Comparison of ENCODE assay signal across 20 cellular contexts in genomic region chr3:7397097-7397496, GRCh38.
DNase-seq lines count a peak whose midpoint lies in the region; ATAC-seq, FAIRE-seq and TF ChIP-seq lines count a peak whose summit lies in the region.
"Had no signal": no experiment of that assay in that cellular context is flagged by ENCODE, and none has a peak within 500 bp of the region (broad histone marks: within the 10 kb centered on the region; RNA-seq: fewer than 3 reads in every experiment).

No MANE protein-coding gene starts in this region.

- TF ChIP-seq CTCF in astrocyte (IDR thresholded peaks at IDR 0.05; ENCODE audit: insufficient read depth, low read depth, low read length) (no peak), bronchial epithelial cell (IDR thresholded peaks at IDR 0.05; ENCODE audit: insufficient read depth, low read length, severe bottlenecking) (no peak), fibroblast of pulmonary artery (IDR thresholded peaks at IDR 0.05; ENCODE audit: low read length, missing control alignments) (no peak)

- H3K9me3 ChIP-seq in astrocyte (ENCODE audit: insufficient read depth, low read depth, low read length) (no peaks in the 10 kb centered on the region), mesenchymal stem cell (ENCODE audit: control insufficient read depth, low read length) (no peaks in the 10 kb centered on the region)
- H3K9me3 ChIP-seq: BE2C had no signal

- no peaks in the 10 kb centered on the region for H3K36me3 Mint-ChIP-seq in astrocyte (ENCODE audit: low read depth, unreplicated experiment)
- H3K36me3 Mint-ChIP-seq: CD4-positive, CD25-positive, alpha-beta regulatory T cell; CD8-positive, alpha-beta memory T cell had no signal

- no peaks in the 10 kb centered on the region for H4K20me1 ChIP-seq in astrocyte (ENCODE audit: insufficient read depth, low read length)

- H3K4me3 Mint-ChIP-seq in astrocyte (ENCODE audit: unreplicated experiment), result no peak overlapping the region
- H3K4me3 Mint-ChIP-seq: CD4-positive, CD25-positive, alpha-beta regulatory T cell; CD8-positive, alpha-beta memory T cell; H9 had no signal

- H2BK5ac ChIP-seq in mesenchymal stem cell (ENCODE audit: low read depth, low read length, poor library complexity, severe bottlenecking), result no peak overlapping the region

- no peak overlapping the region for H3K9ac ChIP-seq in astrocyte (ENCODE audit: low read length)
- no peak overlapping the region for H3K9ac ChIP-seq in mesenchymal stem cell (ENCODE audit: low read length)

- H3K9me3 Mint-ChIP-seq in astrocyte (ENCODE audit: unreplicated experiment), result no peaks in the 10 kb centered on the region
- H3K9me3 Mint-ChIP-seq: H9 had no signal

- no peaks in the 10 kb centered on the region for H3K79me2 ChIP-seq in astrocyte (ENCODE audit: insufficient read depth, low read length)

- no peaks in the 10 kb centered on the region for H3K4me1 Mint-ChIP-seq in astrocyte (ENCODE audit: low read depth, unreplicated experiment)
- H3K4me1 Mint-ChIP-seq: CD4-positive, CD25-positive, alpha-beta regulatory T cell; CD8-positive, alpha-beta memory T cell had no signal

- no peaks in the 10 kb centered on the region for H3K27me3 Mint-ChIP-seq in astrocyte (ENCODE audit: low read depth, unreplicated experiment)
- H3K27me3 Mint-ChIP-seq: CD4-positive, CD25-positive, alpha-beta regulatory T cell; CD8-positive, alpha-beta memory T cell had no signal

- no peaks in the 10 kb centered on the region for H3K79me1 ChIP-seq in mesenchymal stem cell (replicated peaks; ENCODE audit: low read length, poor library complexity, severe bottlenecking)

- no peak overlapping the region for H3K23ac ChIP-seq in mesenchymal stem cell (ENCODE audit: low read length in 2 of 2)

- H3K4me3 ChIP-seq in astrocyte (ENCODE audit: insufficient read depth, low read depth, low read length) (no peak overlapping the region), bronchial epithelial cell (ENCODE audit: low read depth, low read length) (no peak overlapping the region), fibroblast of pulmonary artery (replicated peaks; ENCODE audit: low read depth, low read length) (no peak overlapping the region), mesenchymal stem cell (ENCODE audit: insufficient read depth in 1 of 2, low read depth in 1 of 2, low read length in 2 of 2) (no peak overlapping the region)

- H2BK120ac ChIP-seq in mesenchymal stem cell (ENCODE audit: low read depth, low read length), result no peak overlapping the region

- H3K27ac ChIP-seq in astrocyte (ENCODE audit: low read depth, low read length) (no peak overlapping the region), mesenchymal stem cell (ENCODE audit: low read length, poor library complexity, severe bottlenecking) (no peak overlapping the region)

- DNase-seq in astrocyte (ENCODE audit: low read depth), result peak; percentile 58
- DNase-seq in bronchial epithelial cell (ENCODE audit: low read depth), result peak; percentile 84
- DNase-seq in fibroblast of pulmonary artery (ENCODE audit: low read depth), result peak; percentile 12
- DNase-seq in mesenchymal stem cell, result peak; percentile 12
- no peak for DNase-seq in NCI-H1694 treated with DMSO at 0.1 percent for 48 hours (lab: John Stamatoyannopoulos, UW)
- DNase-seq in NCI-H146 treated with DMSO at 0.1 percent for 48 hours (lab: John Stamatoyannopoulos, UW; ENCODE audit: unreplicated experiment), result no peak
- DNase-seq: ACHN; BE2C; C1 segment of cervical spinal cord; CD4-positive, CD25-positive, alpha-beta regulatory T cell; CD8-positive, alpha-beta memory T cell; COR-L47; H9; IMR-90 had no signal

- H3K4ac ChIP-seq in mesenchymal stem cell (ENCODE audit: low read depth in 1 of 2, low read length in 2 of 2), result no peak overlapping the region

- no peak for FAIRE-seq in astrocyte (lab: Jason Lieb, UNC)
- FAIRE-seq in bronchial epithelial cell (lab: Jason Lieb, UNC), result no peak
- FAIRE-seq: A204.1, G401.6, GM12891, H1, HTR-8/SVneo had no signal

- no peak overlapping the region for H4K91ac ChIP-seq in mesenchymal stem cell (ENCODE audit: low read length)

- no peaks in the 10 kb centered on the region for H3K4me1 ChIP-seq in astrocyte (ENCODE audit: insufficient read depth, low read length)
- H3K4me1 ChIP-seq in mesenchymal stem cell (ENCODE audit: control insufficient read depth, insufficient read depth, low read depth, low read length), result no peaks in the 10 kb centered on the region
- H3K4me1 ChIP-seq: BE2C had no signal

- no peak overlapping the region for H2AK5ac ChIP-seq in mesenchymal stem cell (ENCODE audit: low read length, severe bottlenecking)

- no peak overlapping the region for H3K18ac ChIP-seq in mesenchymal stem cell (ENCODE audit: low read depth in 1 of 2, low read length in 2 of 2)

- H3K4me2 ChIP-seq in astrocyte (ENCODE audit: low read length) (no peak overlapping the region), mesenchymal stem cell (ENCODE audit: low read length, poor library complexity, severe bottlenecking) (no peak overlapping the region)

- no peak overlapping the region for H2BK15ac ChIP-seq in mesenchymal stem cell (ENCODE audit: low read depth, poor library complexity, severe bottlenecking)

- no peak overlapping the region for H3K14ac ChIP-seq in mesenchymal stem cell (ENCODE audit: low read length in 2 of 2)

- no peak overlapping the region for H3K27ac Mint-ChIP-seq in astrocyte (ENCODE audit: unreplicated experiment)
- H3K27ac Mint-ChIP-seq: CD4-positive, CD25-positive, alpha-beta regulatory T cell; CD8-positive, alpha-beta memory T cell; H9 had no signal

- no peak overlapping the region for H2BK12ac ChIP-seq in mesenchymal stem cell (ENCODE audit: low read length in 2 of 2)

- no CpG with 5 or more reads among the region's 2 CpGs for WGBS in mesenchymal stem cell

- no peak overlapping the region for H4K8ac ChIP-seq in mesenchymal stem cell (ENCODE audit: low read length)

- ATAC-seq in GM18909 (IDR thresholded peaks at IDR 0.05; ENCODE audit: poor library complexity, unreplicated experiment), result no peak

- no peaks in the 10 kb centered on the region for H3K27me3 ChIP-seq in astrocyte (ENCODE audit: insufficient read depth, low read length)
- no peaks in the 10 kb centered on the region for H3K27me3 ChIP-seq in bronchial epithelial cell (ENCODE audit: control insufficient read depth, insufficient read depth, low read length)
- H3K27me3 ChIP-seq in mesenchymal stem cell (ENCODE audit: control insufficient read depth in 1 of 2, insufficient read depth in 1 of 2, low read length in 2 of 2), result no peaks in the 10 kb centered on the region
- H3K27me3 ChIP-seq: BE2C had no signal

- no peaks in the 10 kb centered on the region for H3K36me3 ChIP-seq in astrocyte (ENCODE audit: insufficient read depth, low read length)
- no peaks in the 10 kb centered on the region for H3K36me3 ChIP-seq in bronchial epithelial cell (ENCODE audit: control insufficient read depth, insufficient read depth, low read length)
- H3K36me3 ChIP-seq in mesenchymal stem cell (ENCODE audit: control insufficient read depth in 1 of 2, insufficient read depth in 2 of 2, low read depth in 1 of 2, low read length in 2 of 2), result no peaks in the 10 kb centered on the region
- H3K36me3 ChIP-seq: BE2C had no signal

- no peak overlapping the region for H2AFZ ChIP-seq in astrocyte (ENCODE audit: low read depth, low read length)
- no peak overlapping the region for H2AFZ ChIP-seq in mesenchymal stem cell (ENCODE audit: low read depth, low read length)

Comparison
In these comparisons a context has a peak if more than half of its experiments do, and no peak if none do; other contexts are left out.
1. DNase-seq: peak in astrocyte (single experiment), bronchial epithelial cell (single experiment), fibroblast of pulmonary artery (single experiment) and mesenchymal stem cell (single experiment); none in NCI-H1694 treated with DMSO at 0.1 percent for 48 hours (single experiment) and NCI-H146 treated with DMSO at 0.1 percent for 48 hours (single experiment).